ENCODE assay signal across 12 cellular contexts in the genomic region with DNA sequence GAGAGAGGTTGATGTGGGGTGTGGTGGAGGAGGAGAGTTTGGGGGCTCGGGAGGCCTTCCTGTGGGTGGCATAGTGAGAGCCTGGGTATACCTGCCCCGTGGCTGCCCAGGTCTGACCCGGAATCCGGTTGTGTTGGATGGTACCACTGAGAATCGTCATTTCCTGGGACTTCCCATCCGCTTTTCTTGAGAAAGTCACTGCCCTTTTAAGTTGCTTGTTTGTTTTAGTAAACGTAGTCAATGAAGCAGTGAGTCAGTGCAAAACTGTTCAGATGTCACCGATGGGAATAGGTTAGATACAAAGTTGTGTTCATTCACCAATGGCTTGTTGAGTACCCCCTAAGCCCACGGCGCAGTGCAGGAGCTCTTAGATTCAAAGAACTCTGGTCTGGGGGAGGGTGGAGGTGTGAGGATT.
DNase-seq lines count a peak whose midpoint lies in the region; ATAC-seq and TF ChIP-seq lines count a peak whose summit lies in the region.
"Had no signal": no experiment of that assay in that cellular context is flagged by ENCODE, and none has a peak within 500 bp of the region (broad histone marks: within the 10 kb centered on the region; RNA-seq: fewer than 3 reads in every experiment).

No MANE protein-coding gene starts in this region.

- no peaks in the 10 kb centered on the region for H3K36me3 ChIP-seq in CD4-positive, alpha-beta memory T cell (ENCODE audit: insufficient read depth, low read length)
- H3K36me3 ChIP-seq in naive thymus-derived CD4-positive, alpha-beta T cell (ENCODE audit: control insufficient read depth in 2 of 3, insufficient read depth in 3 of 3, low read length in 3 of 3): no peaks in the 10 kb centered on the region
- H3K36me3 ChIP-seq in mammary epithelial cell (ENCODE audit: insufficient read depth, low read length): no peaks in the 10 kb centered on the region
- H3K36me3 ChIP-seq: BLaER1 had no signal

- H3K4me2 ChIP-seq in mammary epithelial cell (ENCODE audit: insufficient read depth, low read depth, low read length): no peak overlapping the region
- H3K4me2 ChIP-seq: BLaER1 had no signal

- H3K79me2 ChIP-seq in mammary epithelial cell (ENCODE audit: insufficient read depth, low read length): no peaks in the 10 kb centered on the region

- no TSS peak for BruUV-seq in mammary epithelial cell (replicated peaks; lab: Mats Ljungman, UMichigan)

- POLR2A ChIA-PET in CD4-positive, alpha-beta memory T cell (lab: Charles Lee; ENCODE audit: partially characterized antibody): interaction anchor here (1.0 kb wide), 1 partner anchor 41 kb away, joined by 3 read pairs; no protein-coding TSS in a partner anchor
- POLR2A ChIA-PET in naive thymus-derived CD4-positive, alpha-beta T cell (lab: Charles Lee): interaction anchor here (0.6 kb wide), 1 partner anchor 77 kb away, joined by 6 read pairs; no protein-coding TSS in a partner anchor

- ATAC-seq in naive thymus-derived CD4-positive, alpha-beta T cell: peak; percentile 91
- no peak for ATAC-seq in HG03025 (IDR thresholded peaks at IDR 0.05; ENCODE audit: low FRiP score, unreplicated experiment)
- ATAC-seq: sciatic nerve had no signal

- peak overlapping the region; percentile 46 to 77 (median 64) for H3K4me3 Mint-ChIP-seq in CD4-positive, alpha-beta memory T cell
- H3K4me3 Mint-ChIP-seq in IgD-negative memory B cell: peak overlapping the region in 3 of 4 donors; percentile 30 to 80 (median 38)
- peak overlapping the region; percentile 45 for H3K4me3 Mint-ChIP-seq in activated T-helper 2 cell treated with anti-CD3 and anti-CD28 coated beads, Interferon-gamma antibody, Interleukin-2, Interleukin-4, amounts not matched to agents 10 μg/mL and 5 μg/mL and 100 μg/mL, durations not matched to agents 14 hours and 24 hours and 36 hours (ENCODE audit: low read depth)
- peak overlapping the region; percentile 14 to 78 (median 62) for H3K4me3 Mint-ChIP-seq in naive thymus-derived CD4-positive, alpha-beta T cell

- H4K20me1 ChIP-seq in mammary epithelial cell (ENCODE audit: insufficient read depth, low read length): no peaks in the 10 kb centered on the region
- H4K20me1 ChIP-seq: BLaER1 had no signal

- no peaks in the 10 kb centered on the region for H3K27me3 ChIP-seq in CD4-positive, alpha-beta memory T cell (ENCODE audit: insufficient read depth, low read length)
- no peaks in the 10 kb centered on the region for H3K27me3 ChIP-seq in naive thymus-derived CD4-positive, alpha-beta T cell (ENCODE audit: control insufficient read depth in 2 of 2, insufficient read depth in 2 of 2, low read length in 2 of 2)
- H3K27me3 ChIP-seq in mammary epithelial cell (ENCODE audit: insufficient read depth, low read length): no peaks in the 10 kb centered on the region
- H3K27me3 ChIP-seq: BLaER1 had no signal

- CTCF ChIA-PET in CD4-positive, alpha-beta memory T cell (lab: Charles Lee; ENCODE audit: partially characterized antibody): interaction anchor here (1.3 to 1.5 kb wide), 2 partner anchors 44 to 370 kb away, joined by 3 to 4 read pairs; no protein-coding TSS in a partner anchor
- CTCF ChIA-PET in naive thymus-derived CD4-positive, alpha-beta T cell (lab: Charles Lee): no interaction called here
- CTCF ChIA-PET in mammary epithelial cell (lab: Charles Lee; ENCODE audit: low non-redundant PET): no interaction called here

- peak; percentile 28 to 56 (median 34) for DNase-seq in CD4-positive, alpha-beta memory T cell
- peak; percentile 25 for DNase-seq in activated T-helper 2 cell treated with anti-CD3 and anti-CD28 coated beads, Interferon-gamma antibody, Interleukin-2, Interleukin-4, amounts not matched to agents 10 μg/mL and 5 μg/mL and 100 μg/mL, durations not matched to agents 14 hours and 24 hours and 36 hours (ENCODE audit: low spot score)
- peak in 8 of 9 donors; percentile 8 to 60 (median 36) for DNase-seq in naive thymus-derived CD4-positive, alpha-beta T cell
- DNase-seq in cortex of kidney (lab: John Stamatoyannopoulos, UW) (no peak), mammary epithelial cell (no peak)
- DNase-seq in NK-92 treated with Interleukin-12 subunit alpha and Interleukin-12 subunit beta, amount 100 ng/mL, for 24 hours (lab: John Stamatoyannopoulos, UW): no peak
- DNase-seq: NCI-H1436 treated with DMSO at 0.1 percent for 48 hours, T-helper 9 cell had no signal

- peaks cover 15% of the 10 kb centered on the region for H3K4me1 ChIP-seq in CD4-positive, alpha-beta memory T cell (ENCODE audit: insufficient read depth, low read length)
- peaks cover 0 to 20% of the 10 kb centered on the region in 2 donors for H3K4me1 ChIP-seq in naive thymus-derived CD4-positive, alpha-beta T cell (ENCODE audit: control insufficient read depth in 2 of 2, insufficient read depth in 2 of 2, low read length in 2 of 2)
- peaks cover 10% of the 10 kb centered on the region for H3K4me1 ChIP-seq in mammary epithelial cell (ENCODE audit: insufficient read depth, low read length)

- H3K9me3 Mint-ChIP-seq in CD4-positive, alpha-beta memory T cell: no peaks in the 10 kb centered on the region
- no peaks in the 10 kb centered on the region for H3K9me3 Mint-ChIP-seq in IgD-negative memory B cell
- H3K9me3 Mint-ChIP-seq in activated T-helper 2 cell treated with anti-CD3 and anti-CD28 coated beads, Interferon-gamma antibody, Interleukin-2, Interleukin-4, amounts not matched to agents 10 μg/mL and 5 μg/mL and 100 μg/mL, durations not matched to agents 14 hours and 24 hours and 36 hours: no peaks in the 10 kb centered on the region
- H3K9me3 Mint-ChIP-seq in naive thymus-derived CD4-positive, alpha-beta T cell: no peaks in the 10 kb centered on the region

- in situ Hi-C loops in mammary epithelial cell (cut with MboI; ENCODE audit: low sequenced_read_pairs in 2 of 2): no loop called here

- H3K4me3 ChIP-seq in CD4-positive, alpha-beta memory T cell (ENCODE audit: low read length in 2 of 2): no peak overlapping the region
- H3K4me3 ChIP-seq in naive thymus-derived CD4-positive, alpha-beta T cell (ENCODE audit: low read length): no peak overlapping the region
- H3K4me3 ChIP-seq in mammary epithelial cell (replicated peaks in 1 of 3; ENCODE audit: insufficient read depth in 1 of 3, low read depth in 2 of 3, low read length in 3 of 3): no peak overlapping the region
- H3K4me3 ChIP-seq: BLaER1 had no signal

- H3K9ac ChIP-seq in mammary epithelial cell (ENCODE audit: insufficient read depth, low read length): no peak overlapping the region
- H3K9ac ChIP-seq: BLaER1 had no signal

- dilution Hi-C loops in mammary epithelial cell (cut with HindIII; ENCODE audit: low sequenced_read_pairs): no loop called here

- H3K9me3 ChIP-seq in CD4-positive, alpha-beta memory T cell (ENCODE audit: control insufficient read depth in 1 of 2, low read length in 2 of 2): no peaks in the 10 kb centered on the region
- no peaks in the 10 kb centered on the region for H3K9me3 ChIP-seq in naive thymus-derived CD4-positive, alpha-beta T cell (ENCODE audit: control insufficient read depth in 2 of 3, low read length in 3 of 3)
- peaks cover 7% of the 10 kb centered on the region for H3K9me3 ChIP-seq in mammary epithelial cell (replicated peaks; ENCODE audit: insufficient read depth, low read length)
- H3K9me3 ChIP-seq: BLaER1 had no signal

- 80% methylated on average over 10 of the region's 10 CpGs for WGBS in mammary epithelial cell (ENCODE audit: low coverage, missing lambda C conversion rate)

- no peaks in the 10 kb centered on the region for H3K36me3 Mint-ChIP-seq in CD4-positive, alpha-beta memory T cell
- H3K36me3 Mint-ChIP-seq in IgD-negative memory B cell: peaks cover 5% of the 10 kb centered on the region
- no peaks in the 10 kb centered on the region for H3K36me3 Mint-ChIP-seq in activated T-helper 2 cell treated with anti-CD3 and anti-CD28 coated beads, Interferon-gamma antibody, Interleukin-2, Interleukin-4, amounts not matched to agents 10 μg/mL and 5 μg/mL and 100 μg/mL, durations not matched to agents 14 hours and 24 hours and 36 hours (ENCODE audit: low read depth)
- H3K36me3 Mint-ChIP-seq in naive thymus-derived CD4-positive, alpha-beta T cell: peaks cover 0 to 11% (median 0%) of the 10 kb centered on the region in 5 donors

- TF ChIP-seq CTCF in mammary epithelial cell (conservative IDR thresholded peaks at IDR 0.05 in 1 of 2, IDR thresholded peaks at IDR 0.05 in 1 of 2; ENCODE audit: extremely low read depth in 1 of 2, insufficient read depth in 1 of 2, low read depth in 1 of 2, low read length in 2 of 2): no peak

- H2AFZ ChIP-seq in mammary epithelial cell (ENCODE audit: low read depth, low read length): no peak overlapping the region

- no peaks in the 10 kb centered on the region for H3K27me3 Mint-ChIP-seq in CD4-positive, alpha-beta memory T cell
- no peaks in the 10 kb centered on the region for H3K27me3 Mint-ChIP-seq in IgD-negative memory B cell
- no peaks in the 10 kb centered on the region for H3K27me3 Mint-ChIP-seq in activated T-helper 2 cell treated with anti-CD3 and anti-CD28 coated beads, Interferon-gamma antibody, Interleukin-2, Interleukin-4, amounts not matched to agents 10 μg/mL and 5 μg/mL and 100 μg/mL, durations not matched to agents 14 hours and 24 hours and 36 hours (ENCODE audit: low read depth)
- H3K27me3 Mint-ChIP-seq in naive thymus-derived CD4-positive, alpha-beta T cell: no peaks in the 10 kb centered on the region

- peaks cover 13 to 44% (median 30%) of the 10 kb centered on the region in 4 donors for H3K4me1 Mint-ChIP-seq in CD4-positive, alpha-beta memory T cell
- peaks cover 21 to 41% (median 34%) of the 10 kb centered on the region in 3 donors for H3K4me1 Mint-ChIP-seq in IgD-negative memory B cell
- peaks cover 48% of the 10 kb centered on the region for H3K4me1 Mint-ChIP-seq in activated T-helper 2 cell treated with anti-CD3 and anti-CD28 coated beads, Interferon-gamma antibody, Interleukin-2, Interleukin-4, amounts not matched to agents 10 μg/mL and 5 μg/mL and 100 μg/mL, durations not matched to agents 14 hours and 24 hours and 36 hours (ENCODE audit: low read depth)
- peaks cover 29 to 68% (median 58%) of the 10 kb centered on the region in 7 donors for H3K4me1 Mint-ChIP-seq in naive thymus-derived CD4-positive, alpha-beta T cell

- peak overlapping the region; percentile 16 for H3K27ac ChIP-seq in CD4-positive, alpha-beta memory T cell (ENCODE audit: low read depth, low read length)
- H3K27ac ChIP-seq in naive thymus-derived CD4-positive, alpha-beta T cell (ENCODE audit: low read depth, low read length): peak overlapping the region; percentile 51
- H3K27ac ChIP-seq in mammary epithelial cell (ENCODE audit: insufficient read depth, low read depth, low read length): no peak overlapping the region
- H3K27ac ChIP-seq: BLaER1 had no signal

- intact Hi-C loops in CD4-positive, alpha-beta memory T cell (cut with micrococcal nuclease): no loop called here
- intact Hi-C loops in activated T-helper 2 cell treated with anti-CD3 and anti-CD28 coated beads, Interferon-gamma antibody, Interleukin-2, Interleukin-4, amounts not matched to agents 10 μg/mL and 5 μg/mL and 100 μg/mL, durations not matched to agents 14 hours and 24 hours and 36 hours (cut with micrococcal nuclease): loop anchor here (1.0 to 5.0 kb wide), 5 partner anchors 9 to 371 kb away; no protein-coding TSS in a partner anchor
- intact Hi-C loops in naive thymus-derived CD4-positive, alpha-beta T cell (cut with micrococcal nuclease): loop anchor here in 1 of 2 donors (1.0 to 5.0 kb wide), 7 partner anchors 21 to 438 kb away; partner anchors contain the start of genes CAMK1D, CDC123 and NUDT5
- intact Hi-C loops in mammary epithelial cell (cut with micrococcal nuclease): no loop called here

- H3K27ac Mint-ChIP-seq in CD4-positive, alpha-beta memory T cell: peak overlapping the region; percentile 81 to 98 (median 93)
- peak overlapping the region in 2 of 3 donors; percentile 5 to 86 for H3K27ac Mint-ChIP-seq in IgD-negative memory B cell
- peak overlapping the region; percentile 97 for H3K27ac Mint-ChIP-seq in activated T-helper 2 cell treated with anti-CD3 and anti-CD28 coated beads, Interferon-gamma antibody, Interleukin-2, Interleukin-4, amounts not matched to agents 10 μg/mL and 5 μg/mL and 100 μg/mL, durations not matched to agents 14 hours and 24 hours and 36 hours
- H3K27ac Mint-ChIP-seq in naive thymus-derived CD4-positive, alpha-beta T cell: peak overlapping the region; percentile 54 to 96 (median 86)

Comparison
In these comparisons a context has a peak if more than half of its experiments do, and no peak if none do; other contexts are left out.
1. DNase-seq: peak in CD4-positive, alpha-beta memory T cell (5 of 5), activated T-helper 2 cell treated with anti-CD3 and anti-CD28 coated beads, Interferon-gamma antibody, Interleukin-2, Interleukin-4, amounts not matched to agents 10 μg/mL and 5 μg/mL and 100 μg/mL, durations not matched to agents 14 hours and 24 hours and 36 hours (single experiment) and naive thymus-derived CD4-positive, alpha-beta T cell (8 of 9); none in cortex of kidney (single experiment), NK-92 treated with Interleukin-12 subunit alpha and Interleukin-12 subunit beta, amount 100 ng/mL, for 24 hours (single experiment) and mammary epithelial cell (single experiment).
2. H3K27ac Mint-ChIP-seq: peak in every context shown above with its lines; median percentile 97 in activated T-helper 2 cell treated with anti-CD3 and anti-CD28 coated beads, Interferon-gamma antibody, Interleukin-2, Interleukin-4, amounts not matched to agents 10 μg/mL and 5 μg/mL and 100 μg/mL, durations not matched to agents 14 hours and 24 hours and 36 hours; 93 in CD4-positive, alpha-beta memory T cell; 86 in naive thymus-derived CD4-positive, alpha-beta T cell; 46 in IgD-negative memory B cell.
3. Peak in every context shown above with its lines, with median percentiles within 50 percentile points of each other: H3K4me3 Mint-ChIP-seq.